In genomic region chr9:137391411-137391754, GRCh38 we compare ENCODE assay signal across 1 cellular context.
TF ChIP-seq lines count a peak whose summit lies in the region.

No MANE protein-coding gene starts in this region.

TF ChIP-seq in HCT116, 20 proteins besides CTCF, POLR2A, EP300 and RAD21:
- TF ChIP-seq REST (IDR thresholded peaks at IDR 0.05; ENCODE audit: low read depth) (no peak), ELF1 (IDR thresholded peaks at IDR 0.05; ENCODE audit: borderline replicate concordance, low read depth) (no peak), SRF (IDR thresholded peaks at IDR 0.05; ENCODE audit: low read depth) (no peak), SP1 (IDR thresholded peaks at IDR 0.05; ENCODE audit: low read depth) (no peak), SIN3A (IDR thresholded peaks at IDR 0.05; ENCODE audit: low read depth) (no peak), EZH2phosphoT487 (IDR thresholded peaks at IDR 0.05; ENCODE audit: borderline replicate concordance) (no peak), JUND (IDR thresholded peaks at IDR 0.05) (no peak), POLR2AphosphoS5 (IDR thresholded peaks at IDR 0.05; ENCODE audit: low read depth, low read length) (no peak)
